Comparison of ENCODE assay signal across 14 cellular contexts in genomic region chr6:16658661-16659060, GRCh38.
DNase-seq lines count a peak whose midpoint lies in the region; ATAC-seq lines count a peak whose summit lies in the region.
"Had no signal": no experiment of that assay in that cellular context is flagged by ENCODE, and none has a peak within 500 bp of the region (broad histone marks: within the 10 kb centered on the region; RNA-seq: fewer than 3 reads in every experiment).

No MANE protein-coding gene starts in this region.

- intact Hi-C loops in activated CD4-positive, alpha-beta memory T cell treated with anti-CD3 and anti-CD28 coated beads for 36 hours (cut with micrococcal nuclease) = loop anchor here (1.0 to 5.0 kb wide), 13 partner anchors 12 to 336 kb away; partner anchors contain the start of gene ATXN1

- peaks cover 64% of the 10 kb centered on the region for H3K4me1 Mint-ChIP-seq in activated T-cell treated with anti-CD3 and anti-CD28 coated beads, Interleukin-2, amount 50 U/mL, for 72 hours (ENCODE audit: low read depth)
- peaks cover 73% of the 10 kb centered on the region for H3K4me1 Mint-ChIP-seq in activated CD4-positive, alpha-beta memory T cell treated with anti-CD3 and anti-CD28 coated beads for 36 hours (ENCODE audit: low read depth)
- peaks cover 64% of the 10 kb centered on the region for H3K4me1 Mint-ChIP-seq in stimulated activated effector memory CD8-positive, alpha-beta T cell treated with anti-CD3 and anti-CD28 coated beads, Interleukin-12 subunit alpha, Interleukin-12 subunit beta, amount 100 ng/mL, for 72 hours

- peak overlapping the region; percentile 99 for H3K27ac Mint-ChIP-seq in activated T-cell treated with anti-CD3 and anti-CD28 coated beads, Interleukin-2, amount 50 U/mL, for 72 hours
- H3K27ac Mint-ChIP-seq in activated CD4-positive, alpha-beta memory T cell treated with anti-CD3 and anti-CD28 coated beads for 36 hours = peak overlapping the region; percentile 87
- peak overlapping the region; percentile 97 for H3K27ac Mint-ChIP-seq in stimulated activated effector memory CD8-positive, alpha-beta T cell treated with anti-CD3 and anti-CD28 coated beads, Interleukin-12 subunit alpha, Interleukin-12 subunit beta, amount 100 ng/mL, for 72 hours

- peak overlapping the region; percentile 65 to 91 for H3K4me3 Mint-ChIP-seq in activated T-cell treated with anti-CD3 and anti-CD28 coated beads, Interleukin-2, amount 50 U/mL, for 72 hours
- peak overlapping the region; percentile 56 for H3K4me3 Mint-ChIP-seq in activated CD4-positive, alpha-beta memory T cell treated with anti-CD3 and anti-CD28 coated beads for 36 hours
- H3K4me3 Mint-ChIP-seq in stimulated activated effector memory CD8-positive, alpha-beta T cell treated with anti-CD3 and anti-CD28 coated beads, Interleukin-12 subunit alpha, Interleukin-12 subunit beta, amount 100 ng/mL, for 72 hours = peak overlapping the region; percentile 71

- ATAC-seq in activated T-cell treated with anti-CD3 and anti-CD28 coated beads, Interleukin-2, amount 50 U/mL, for 72 hours (replicated peaks in 1 of 2) = peak in 1 of 2 donors; percentile 0
- ATAC-seq in stimulated activated effector memory CD8-positive, alpha-beta T cell treated with anti-CD3 and anti-CD28 coated beads, Interleukin-12 subunit alpha, Interleukin-12 subunit beta, amount 100 ng/mL, for 72 hours = no peak
- ATAC-seq in GM21619 (IDR thresholded peaks at IDR 0.05; ENCODE audit: unreplicated experiment) = no peak
- ATAC-seq in GM21825 (IDR thresholded peaks at IDR 0.05; ENCODE audit: unreplicated experiment) = no peak
- ATAC-seq: Panc1 had no signal

- H3K27me3 Mint-ChIP-seq in activated T-cell treated with anti-CD3 and anti-CD28 coated beads, Interleukin-2, amount 50 U/mL, for 72 hours (ENCODE audit: low read depth) = no peaks in the 10 kb centered on the region
- no peaks in the 10 kb centered on the region for H3K27me3 Mint-ChIP-seq in activated CD4-positive, alpha-beta memory T cell treated with anti-CD3 and anti-CD28 coated beads for 36 hours

- no peak for DNase-seq in activated T-cell treated with anti-CD3 and anti-CD28 coated beads, Interleukin-2, amount 50 U/mL, for 72 hours
- no peak for DNase-seq in activated T-cell treated with anti-CD3 and anti-CD28 coated beads, Interleukin-2, amount 50 U/mL, for 48 hours
- no peak for DNase-seq in activated CD4-positive, alpha-beta memory T cell treated with anti-CD3 and anti-CD28 coated beads for 36 hours
- peak; percentile 30 for DNase-seq in glomerular visceral epithelial cell (ENCODE audit: extremely low spot score)
- no peak for DNase-seq in stimulated activated effector memory CD8-positive, alpha-beta T cell treated with anti-CD3 and anti-CD28 coated beads, Interleukin-12 subunit alpha, Interleukin-12 subunit beta, amount 100 ng/mL, for 72 hours (ENCODE audit: low spot score in 2 of 2)
- no peak for DNase-seq in stimulated activated CD4-positive, alpha-beta T cell treated with anti-CD3 and anti-CD28 coated beads, Interleukin-2, amount 100 ng/mL, for 24 hours
- DNase-seq: activated CD8-positive, alpha-beta memory T cell treated with anti-CD3 and anti-CD28 coated beads, Interleukin-2, amount 50 U/mL, for 4 hours; amygdala; immature natural killer cell; NCI-H774; stomach had no signal

- CTCF ChIA-PET in activated CD4-positive, alpha-beta memory T cell treated with anti-CD3 and anti-CD28 coated beads for 36 hours (lab: Charles Lee) = interaction anchor here (0.7 to 3.7 kb wide), 11 partner anchors 10 to 244 kb away, joined by 3 to 28 read pairs (median 3); partner anchors contain the start of gene ATXN1

- H3K9me3 Mint-ChIP-seq in activated T-cell treated with anti-CD3 and anti-CD28 coated beads, Interleukin-2, amount 50 U/mL, for 72 hours = peaks cover 0 to 6% of the 10 kb centered on the region in 2 donors
- peaks cover 11% of the 10 kb centered on the region for H3K9me3 Mint-ChIP-seq in activated CD4-positive, alpha-beta memory T cell treated with anti-CD3 and anti-CD28 coated beads for 36 hours
- H3K9me3 Mint-ChIP-seq in stimulated activated effector memory CD8-positive, alpha-beta T cell treated with anti-CD3 and anti-CD28 coated beads, Interleukin-12 subunit alpha, Interleukin-12 subunit beta, amount 100 ng/mL, for 72 hours = no peaks in the 10 kb centered on the region

- H3K36me3 Mint-ChIP-seq in activated T-cell treated with anti-CD3 and anti-CD28 coated beads, Interleukin-2, amount 50 U/mL, for 72 hours (ENCODE audit: insufficient read depth in 2 of 2) = peaks cover 9 to 27% of the 10 kb centered on the region in 2 donors
- H3K36me3 Mint-ChIP-seq in activated CD4-positive, alpha-beta memory T cell treated with anti-CD3 and anti-CD28 coated beads for 36 hours = peaks cover 37% of the 10 kb centered on the region
- H3K36me3 Mint-ChIP-seq in stimulated activated effector memory CD8-positive, alpha-beta T cell treated with anti-CD3 and anti-CD28 coated beads, Interleukin-12 subunit alpha, Interleukin-12 subunit beta, amount 100 ng/mL, for 72 hours = peaks cover 61% of the 10 kb centered on the region

- POLR2A ChIA-PET in activated CD4-positive, alpha-beta memory T cell treated with anti-CD3 and anti-CD28 coated beads for 36 hours (lab: Charles Lee) = interaction anchor here (0.6 to 4.3 kb wide), 16 partner anchors 10 to 245 kb away, joined by 3 to 37 read pairs (median 6); partner anchors contain the start of gene ATXN1
